In genomic region chr10:102919237-102919959, GRCh38 we compare ENCODE assay signal across 8 cellular contexts. TPM values are rescaled to one million over a fixed set of nuclear protein-coding genes. Genes with fewer than 3 reads are reported as not detected.
DNase-seq lines count a peak whose midpoint lies in the region; ATAC-seq and TF ChIP-seq lines count a peak whose summit lies in the region.

No MANE protein-coding gene starts in this region.

- TF ChIP-seq POLR2A in thyroid gland (IDR thresholded peaks at IDR 0.05), result no peak

- H3K36me3 ChIP-seq in lower lobe of right lung (no peaks in the 10 kb centered on the region), thyroid gland (no peaks in the 10 kb centered on the region)

- intact Hi-C loops in lower lobe of right lung (cut with DNase I) (loop anchor here (10.0 kb wide), 1 partner anchor 325 kb away; the partner anchor contains the start of gene RPEL1), thyroid gland (cut with DNase I) (loop anchor here (2.0 to 5.0 kb wide), 2 partner anchors 149 to 328 kb away; partner anchors contain the start of gene RPEL1)

- H3K4me1 ChIP-seq in lower lobe of right lung (peaks cover 53% of the 10 kb centered on the region), thyroid gland (peaks cover 38 to 42% of the 10 kb centered on the region in 2 donors)

- H3K9me3 ChIP-seq in lower lobe of right lung, result no peaks in the 10 kb centered on the region
- H3K9me3 ChIP-seq in thyroid gland, result no peaks in the 10 kb centered on the region

- DNase-seq in EL, result peak; percentile 5
- DNase-seq in NCI-H748 treated with DMSO at 0.1 percent for 48 hours (lab: John Stamatoyannopoulos, UW), result peak; percentile 9
- DNase-seq in cerebellum (ENCODE audit: low spot score), result peak; percentile 39
- DNase-seq in lower lobe of right lung, result peak; percentile 60
- peak; percentile 43 to 60 for DNase-seq in thyroid gland
- DNase-seq in HPDE6-E6E7 (ENCODE audit: extremely low spot score), result no peak

- ATAC-seq in lower lobe of right lung, result no peak
- no peak for ATAC-seq in GM21381 (IDR thresholded peaks at IDR 0.05; ENCODE audit: unreplicated experiment)
- no peak for ATAC-seq in GM21737 (IDR thresholded peaks at IDR 0.05; ENCODE audit: unreplicated experiment)

- 30 to 38% methylated on average over 17 to 30 of the region's 47 CpGs for WGBS in thyroid gland, 2 donors

- peak overlapping the region; percentile 98 for H3K4me3 ChIP-seq in lower lobe of right lung
- H3K4me3 ChIP-seq in thyroid gland (replicated peaks in 1 of 3), result peak overlapping the region; percentile 93 to 95 (median 94)

- TF ChIP-seq CTCF in lower lobe of right lung (IDR thresholded peaks at IDR 0.05), result no peak
- no peak for TF ChIP-seq CTCF in thyroid gland (IDR thresholded peaks at IDR 0.05)

- no peaks in the 10 kb centered on the region for H3K27me3 ChIP-seq in lower lobe of right lung (ENCODE audit: low read depth)
- no peaks in the 10 kb centered on the region for H3K27me3 ChIP-seq in thyroid gland

- H3K27ac ChIP-seq in lower lobe of right lung (no peak overlapping the region), thyroid gland (no peak overlapping the region)

RNA-seq across cellular contexts. Expression of gene CNNM2, which starts 1.3 kb away (rescaled TPM):
- total RNA-seq in cerebellum (10.4 TPM), lower lobe of right lung (12.1 TPM), thyroid gland (10 to 100 TPM; 15.2 to 19.2 (median 15.9) TPM)

RNA-seq across cellular contexts. Expression of gene AS3MT, which starts 50.1 kb away (rescaled TPM):
- total RNA-seq in cerebellum, result 5.8 TPM
- 1.9 TPM for total RNA-seq in lower lobe of right lung
- 10 to 100 TPM in 2 of 4 donors, 1 to 10 TPM in 2; 9.8 to 19.2 (median 13.5) TPM for total RNA-seq in thyroid gland
